ENCODE assay signal across 14 cellular contexts in genomic region chr12:124688356-124688992, GRCh38.
DNase-seq lines count a peak whose midpoint lies in the region; ATAC-seq and TF ChIP-seq lines count a peak whose summit lies in the region.
"Had no signal": no experiment of that assay in that cellular context is flagged by ENCODE, and none has a peak within 500 bp of the region (broad histone marks: within the 10 kb centered on the region; RNA-seq: fewer than 3 reads in every experiment).

No MANE protein-coding gene starts in this region.

- no peak overlapping the region for H3K4me3 ChIP-seq in adrenal gland
- no peak overlapping the region for H3K4me3 ChIP-seq in lower lobe of right lung
- no peak overlapping the region for H3K4me3 ChIP-seq in MG63
- H3K4me3 ChIP-seq: suprapubic skin had no signal

- no peak for TF ChIP-seq CTCF in adrenal gland (IDR thresholded peaks at IDR 0.05)
- TF ChIP-seq CTCF in lower lobe of right lung (IDR thresholded peaks at IDR 0.05), result no peak

- 47 to 63% (median 57%) methylated on average over 6 of the region's 6 CpGs for WGBS in adrenal gland, 4 donors

- TF ChIP-seq POLR2A in adrenal gland (IDR thresholded peaks at IDR 0.05), result no peak

- H3K27ac ChIP-seq in adrenal gland, result peak overlapping the region in 3 of 5 donors; percentile 15 to 68 (median 57)
- peak overlapping the region; percentile 36 for H3K27ac ChIP-seq in lower lobe of right lung
- H3K27ac ChIP-seq: epithelial cell of prostate, suprapubic skin had no signal

- POLR2A ChIA-PET in activated CD4-positive, alpha-beta T cell treated with anti-CD3 and anti-CD28 coated beads, Interleukin-2, amount 10 ng/mL, durations not matched to agents 7 days and 5 days (lab: Charles Lee), result no interaction called here

- intact Hi-C loops in activated CD4-positive, alpha-beta T cell treated with anti-CD3 and anti-CD28 coated beads, Interleukin-2, amount 10 ng/mL, durations not matched to agents 24 days and 14 days (cut with micrococcal nuclease), result no loop called here
- intact Hi-C loops in adrenal gland (cut with DNase I), result loop anchor here (10.0 kb wide), 3 partner anchors 56 to 124 kb away; partner anchors contain the start of gene NCOR2 (in 1 of the 2)
- intact Hi-C loops in lower lobe of right lung (cut with DNase I), result no loop called here

- peaks cover 45% of the 10 kb centered on the region for H3K4me1 Mint-ChIP-seq in activated CD4-positive, alpha-beta T cell treated with anti-CD3 and anti-CD28 coated beads, Interleukin-2, amount 10 ng/mL, durations not matched to agents 7 days and 5 days
- peaks cover 22% of the 10 kb centered on the region for H3K4me1 Mint-ChIP-seq in activated CD4-positive, alpha-beta T cell treated with anti-CD3 and anti-CD28 coated beads, Interleukin-2, amount 10 ng/mL, durations not matched to agents 24 days and 14 days
- peaks cover 48% of the 10 kb centered on the region for H3K4me1 Mint-ChIP-seq in stimulated activated effector memory CD8-positive, alpha-beta T cell treated with anti-CD3 and anti-CD28 coated beads, Interleukin-12 subunit alpha, Interleukin-12 subunit beta, amount 100 ng/mL, for 72 hours

- peaks cover 0 to 8% (median 0%) of the 10 kb centered on the region in 3 donors for H3K9me3 ChIP-seq in adrenal gland (replicated peaks in 1 of 3)
- peaks cover 11% of the 10 kb centered on the region for H3K9me3 ChIP-seq in lower lobe of right lung
- H3K9me3 ChIP-seq in MG63, result no peaks in the 10 kb centered on the region; the same call in 1 of the 2 replicates

- peaks cover 2% of the 10 kb centered on the region for H3K36me3 Mint-ChIP-seq in activated CD4-positive, alpha-beta T cell treated with anti-CD3 and anti-CD28 coated beads, Interleukin-2, amount 10 ng/mL, durations not matched to agents 7 days and 5 days (ENCODE audit: low read depth)
- H3K36me3 Mint-ChIP-seq in activated CD4-positive, alpha-beta T cell treated with anti-CD3 and anti-CD28 coated beads, Interleukin-2, amount 10 ng/mL, durations not matched to agents 24 days and 14 days (ENCODE audit: low read depth), result no peaks in the 10 kb centered on the region
- peaks cover 7% of the 10 kb centered on the region for H3K36me3 Mint-ChIP-seq in stimulated activated effector memory CD8-positive, alpha-beta T cell treated with anti-CD3 and anti-CD28 coated beads, Interleukin-12 subunit alpha, Interleukin-12 subunit beta, amount 100 ng/mL, for 72 hours

- CTCF ChIA-PET in activated CD4-positive, alpha-beta T cell treated with anti-CD3 and anti-CD28 coated beads, Interleukin-2, amount 10 ng/mL, durations not matched to agents 7 days and 5 days (lab: Charles Lee), result interaction anchor here (0.6 kb wide), 1 partner anchor 703 kb away, joined by 3 read pairs; no protein-coding TSS in a partner anchor

- H3K27me3 Mint-ChIP-seq in activated CD4-positive, alpha-beta T cell treated with anti-CD3 and anti-CD28 coated beads, Interleukin-2, amount 10 ng/mL, durations not matched to agents 7 days and 5 days, result peaks cover 2% of the 10 kb centered on the region
- peaks cover 7% of the 10 kb centered on the region for H3K27me3 Mint-ChIP-seq in activated CD4-positive, alpha-beta T cell treated with anti-CD3 and anti-CD28 coated beads, Interleukin-2, amount 10 ng/mL, durations not matched to agents 24 days and 14 days

- H3K27me3 ChIP-seq in adrenal gland (no peaks in the 10 kb centered on the region), lower lobe of right lung (ENCODE audit: low read depth) (no peaks in the 10 kb centered on the region), MG63 (no peaks in the 10 kb centered on the region)
- H3K27me3 ChIP-seq: suprapubic skin had no signal

- H3K9me3 Mint-ChIP-seq in activated CD4-positive, alpha-beta T cell treated with anti-CD3 and anti-CD28 coated beads, Interleukin-2, amount 10 ng/mL, durations not matched to agents 7 days and 5 days, result peaks cover 15% of the 10 kb centered on the region
- peaks cover 10% of the 10 kb centered on the region for H3K9me3 Mint-ChIP-seq in activated CD4-positive, alpha-beta T cell treated with anti-CD3 and anti-CD28 coated beads, Interleukin-2, amount 10 ng/mL, durations not matched to agents 24 days and 14 days
- no peaks in the 10 kb centered on the region for H3K9me3 Mint-ChIP-seq in stimulated activated effector memory CD8-positive, alpha-beta T cell treated with anti-CD3 and anti-CD28 coated beads, Interleukin-12 subunit alpha, Interleukin-12 subunit beta, amount 100 ng/mL, for 72 hours
- H3K9me3 Mint-ChIP-seq: activated T-helper 17 cell treated with anti-CD3 and anti-CD28 coated beads, Interleukin-2, amount 50 U/mL, for 72 hours had no signal

- H3K36me3 ChIP-seq in adrenal gland (replicated peaks in 1 of 2) (no peaks in the 10 kb centered on the region), lower lobe of right lung (no peaks in the 10 kb centered on the region), MG63 (no peaks in the 10 kb centered on the region)
- H3K36me3 ChIP-seq: suprapubic skin had no signal

- DNase-seq in activated CD4-positive, alpha-beta T cell treated with anti-CD3 and anti-CD28 coated beads, Interleukin-2, amount 10 ng/mL, durations not matched to agents 7 days and 5 days, result no peak
- DNase-seq in activated CD4-positive, alpha-beta T cell treated with anti-CD3 and anti-CD28 coated beads, Interleukin-2, amount 10 ng/mL, durations not matched to agents 24 days and 14 days, result no peak
- DNase-seq in adrenal gland (no peak), lower lobe of right lung (no peak), MG63 (no peak)
- DNase-seq in stimulated activated effector memory CD8-positive, alpha-beta T cell treated with anti-CD3 and anti-CD28 coated beads, Interleukin-12 subunit alpha, Interleukin-12 subunit beta, amount 100 ng/mL, for 72 hours (ENCODE audit: low spot score in 2 of 2), result no peak
- DNase-seq in activated CD4-positive, alpha-beta T cell treated with anti-CD3 and anti-CD28 coated beads, Interleukin-2, amount 50 U/mL, for 1 hour, result no peak
- DNase-seq: central memory CD4-positive, alpha-beta T cell; PC-3 had no signal

- H3K4me1 ChIP-seq in adrenal gland (replicated peaks in 1 of 2) (peaks cover 18 to 42% of the 10 kb centered on the region in 2 donors), lower lobe of right lung (peaks cover 48% of the 10 kb centered on the region)

- H3K4me3 Mint-ChIP-seq in activated CD4-positive, alpha-beta T cell treated with anti-CD3 and anti-CD28 coated beads, Interleukin-2, amount 10 ng/mL, durations not matched to agents 7 days and 5 days, result no peak overlapping the region
- no peak overlapping the region for H3K4me3 Mint-ChIP-seq in activated CD4-positive, alpha-beta T cell treated with anti-CD3 and anti-CD28 coated beads, Interleukin-2, amount 10 ng/mL, durations not matched to agents 24 days and 14 days
- no peak overlapping the region for H3K4me3 Mint-ChIP-seq in stimulated activated effector memory CD8-positive, alpha-beta T cell treated with anti-CD3 and anti-CD28 coated beads, Interleukin-12 subunit alpha, Interleukin-12 subunit beta, amount 100 ng/mL, for 72 hours
- H3K4me3 Mint-ChIP-seq: activated CD4-positive, alpha-beta T cell treated with anti-CD3 and anti-CD28 coated beads for 36 hours had no signal

- H3K27ac Mint-ChIP-seq in activated CD4-positive, alpha-beta T cell treated with anti-CD3 and anti-CD28 coated beads, Interleukin-2, amount 10 ng/mL, durations not matched to agents 7 days and 5 days, result peak overlapping the region; percentile 83
- no peak overlapping the region for H3K27ac Mint-ChIP-seq in activated CD4-positive, alpha-beta T cell treated with anti-CD3 and anti-CD28 coated beads, Interleukin-2, amount 10 ng/mL, durations not matched to agents 24 days and 14 days
- peak overlapping the region; percentile 7 for H3K27ac Mint-ChIP-seq in stimulated activated effector memory CD8-positive, alpha-beta T cell treated with anti-CD3 and anti-CD28 coated beads, Interleukin-12 subunit alpha, Interleukin-12 subunit beta, amount 100 ng/mL, for 72 hours
- H3K27ac Mint-ChIP-seq: activated CD4-positive, alpha-beta T cell treated with anti-CD3 and anti-CD28 coated beads for 36 hours had no signal

- no peak for ATAC-seq in lower lobe of right lung
- no peak for ATAC-seq in stimulated activated effector memory CD8-positive, alpha-beta T cell treated with anti-CD3 and anti-CD28 coated beads, Interleukin-12 subunit alpha, Interleukin-12 subunit beta, amount 100 ng/mL, for 72 hours
- no peak for ATAC-seq in HG02884 (IDR thresholded peaks at IDR 0.05; ENCODE audit: unreplicated experiment)
- ATAC-seq: PC-3 had no signal

Comparison
In these comparisons a context has a peak if more than half of its experiments do, and no peak if none do; other contexts are left out.
1. intact Hi-C loops: an anchor here in adrenal gland (10.0 kb wide); none called in activated CD4-positive, alpha-beta T cell treated with anti-CD3 and anti-CD28 coated beads, Interleukin-2, amount 10 ng/mL, durations not matched to agents 24 days and 14 days and lower lobe of right lung.